ENCODE assay signal across 17 cellular contexts in the genomic region with DNA sequence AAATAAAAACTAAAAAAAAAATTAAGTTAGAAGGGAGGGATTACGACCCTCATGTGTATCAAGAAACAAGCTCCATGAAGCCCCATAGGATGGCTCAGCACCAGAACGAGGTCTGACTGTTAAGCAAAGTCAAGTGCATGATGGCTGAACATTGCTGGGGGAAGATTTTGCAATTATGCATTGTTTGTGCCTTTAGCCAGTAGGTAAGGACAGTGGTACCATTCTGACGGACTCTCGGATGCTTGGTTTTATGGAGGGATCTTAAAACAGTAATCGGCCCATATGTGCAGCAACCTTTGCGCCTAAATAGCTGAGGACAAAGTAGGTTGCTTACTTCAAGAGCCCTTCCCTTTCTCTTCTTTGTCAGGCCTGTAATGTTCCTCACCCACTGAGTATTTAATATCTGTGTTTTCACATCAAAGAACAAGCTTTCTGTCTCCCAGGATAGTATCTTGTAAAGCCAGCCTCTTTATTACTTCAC.
A peak's percentile ranks its signal among the peaks of the same experiment; 100 is the strongest.
DNase-seq lines count a peak whose midpoint lies in the region; ATAC-seq and TF ChIP-seq lines count a peak whose summit lies in the region.
"Had no signal": no experiment of that assay in that cellular context is flagged by ENCODE, and none has a peak within 500 bp of the region (broad histone marks: within the 10 kb centered on the region; RNA-seq: fewer than 3 reads in every experiment).

No MANE protein-coding gene starts in this region.

- H3K27me3 ChIP-seq in dorsolateral prefrontal cortex = no peaks in the 10 kb centered on the region
- H3K27me3 ChIP-seq: BLaER1 treated with 17β-estradiol and CSF1 and Interleukin-3, amounts not matched to agents 10 nM and 100 nM had no signal

- H3K36me3 ChIP-seq in mucosa of descending colon (ENCODE audit: low read depth) = no peaks in the 10 kb centered on the region

- TF ChIP-seq CTCF in mucosa of descending colon (IDR thresholded peaks at IDR 0.05) (no peak), dorsolateral prefrontal cortex (IDR thresholded peaks at IDR 0.05 in 54 of 56, conservative IDR thresholded peaks at IDR 0.05 in 2 of 56; ENCODE audit: low read depth in 1 of 56, partially characterized antibody in 56 of 56) (no peak)

- no peak overlapping the region for H3K27ac ChIP-seq in dorsolateral prefrontal cortex
- H3K27ac ChIP-seq: BLaER1 treated with 17β-estradiol and CSF1 and Interleukin-3, amounts not matched to agents 10 nM and 100 nM; HL-60 had no signal

- intact Hi-C loops in left colon (cut with DNase I, micrococcal nuclease) (no loop called here), mucosa of descending colon (cut with DNase I, micrococcal nuclease) (no loop called here), dorsolateral prefrontal cortex (cut with DNase I) (no loop called here)

- no peak overlapping the region for H3K4me3 ChIP-seq in mucosa of descending colon
- no peak overlapping the region for H3K4me3 ChIP-seq in dorsolateral prefrontal cortex
- H3K4me3 ChIP-seq: BLaER1 treated with 17β-estradiol and CSF1 and Interleukin-3, amounts not matched to agents 10 nM and 100 nM; K562 had no signal

- H3K4me1 ChIP-seq in mucosa of descending colon (ENCODE audit: low read depth) = peaks cover 2% of the 10 kb centered on the region
- H3K4me1 ChIP-seq: BLaER1 treated with 17β-estradiol and CSF1 and Interleukin-3, amounts not matched to agents 10 nM and 100 nM had no signal

- H3K9me3 ChIP-seq in mucosa of descending colon = no peaks in the 10 kb centered on the region
- H3K9me3 ChIP-seq: BLaER1 treated with 17β-estradiol and CSF1 and Interleukin-3, amounts not matched to agents 10 nM and 100 nM had no signal

- DNase-seq in NCI-H2227 (lab: John Stamatoyannopoulos, UW; ENCODE audit: unreplicated experiment) (peak; percentile 10), left colon (no peak), mucosa of descending colon (no peak), dorsolateral prefrontal cortex (no peak), NOMO-1 (lab: John Stamatoyannopoulos, UW; ENCODE audit: unreplicated experiment in 2 of 2) (no peak), Kasumi-1 (lab: John Stamatoyannopoulos, UW) (no peak)
- DNase-seq: Calu3; CD8-positive, alpha-beta T cell; DND-41; EL; GOT3; H7; IMR-90 had no signal

- ATAC-seq in left colon (peak; percentile 80), mucosa of descending colon (peak; percentile 76), HG02981 (IDR thresholded peaks at IDR 0.05; ENCODE audit: unreplicated experiment) (no peak)
- ATAC-seq: CD8-positive, alpha-beta T cell; K562 had no signal
